11 cellular contexts compared by ENCODE assay signal in genomic region chr1:221809101-221810029, GRCh38.
DNase-seq lines count a peak whose midpoint lies in the region; ATAC-seq, FAIRE-seq and TF ChIP-seq lines count a peak whose summit lies in the region.
"Had no signal": no experiment of that assay in that cellular context is flagged by ENCODE, and none has a peak within 500 bp of the region (broad histone marks: within the 10 kb centered on the region; RNA-seq: fewer than 3 reads in every experiment).

No MANE protein-coding gene starts in this region.

- H3K4me1 Mint-ChIP-seq in MCF 10A (ENCODE audit: insufficient read depth, unreplicated experiment) = peaks cover 20% of the 10 kb centered on the region
- peaks cover 27% of the 10 kb centered on the region for H3K4me1 Mint-ChIP-seq in activated naive CD8-positive, alpha-beta T cell treated with anti-CD3 and anti-CD28 coated beads, Interleukin-2, amount 10 ng/mL, durations not matched to agents 7 days and 5 days

- H3K4me3 ChIP-seq in breast epithelium = no peak overlapping the region
- no peak overlapping the region for H3K4me3 ChIP-seq in kidney (ENCODE audit: low read length in 2 of 2)
- H3K4me3 ChIP-seq: lung had no signal

- H3K27me3 Mint-ChIP-seq in MCF 10A (ENCODE audit: insufficient read depth, unreplicated experiment) = no peaks in the 10 kb centered on the region
- H3K27me3 Mint-ChIP-seq in activated naive CD8-positive, alpha-beta T cell treated with anti-CD3 and anti-CD28 coated beads, Interleukin-2, amount 10 ng/mL, durations not matched to agents 7 days and 5 days = peaks cover 3% of the 10 kb centered on the region

- POLR2A ChIA-PET in MCF 10A (lab: Yijun Ruan, JAX) = interaction anchor here (0.5 to 1.3 kb wide), 5 partner anchors 10 to 72 kb away, joined by 3 to 4 read pairs (median 3); partner anchors contain the start of gene DUSP10
- POLR2A ChIA-PET in activated naive CD8-positive, alpha-beta T cell treated with anti-CD3 and anti-CD28 coated beads, Interleukin-2, amount 10 ng/mL, durations not matched to agents 7 days and 5 days (lab: Charles Lee) = interaction anchor here (0.7 to 1.7 kb wide), 2 partner anchors 9 to 31 kb away, joined by 3 to 4 read pairs; no protein-coding TSS in a partner anchor

- no peak for FAIRE-seq in kidney (lab: Jason Lieb, UNC)

- H3K27ac ChIP-seq in breast epithelium = no peak overlapping the region
- H3K27ac ChIP-seq in substantia nigra (ENCODE audit: low read depth, low read length, poor library complexity, severe bottlenecking) = no peak overlapping the region
- H3K27ac ChIP-seq in kidney (ENCODE audit: low read depth in 2 of 2, low read length in 2 of 2) = no peak overlapping the region

- TF ChIP-seq CTCF in MCF 10A (IDR thresholded peaks at IDR 0.05; ENCODE audit: unreplicated experiment) (no peak), breast epithelium (IDR thresholded peaks at IDR 0.05) (no peak), kidney (IDR thresholded peaks at IDR 0.05; ENCODE audit: borderline replicate concordance, extremely low read depth, insufficient read depth) (no peak)

- H3K4me1 ChIP-seq in breast epithelium = no peaks in the 10 kb centered on the region
- H3K4me1 ChIP-seq in kidney (ENCODE audit: control insufficient read depth in 1 of 2, insufficient read depth in 1 of 2, low read depth in 1 of 2, low read length in 2 of 2) = no peaks in the 10 kb centered on the region

- ATAC-seq in activated naive CD8-positive, alpha-beta T cell treated with anti-CD3 and anti-CD28 coated beads, Interleukin-2, amount 10 ng/mL, durations not matched to agents 7 days and 5 days (ENCODE audit: low read depth) = no peak
- ATAC-seq in Right ventricle myocardium superior (ENCODE audit: poor library complexity) = no peak

- H3K27ac Mint-ChIP-seq in MCF 10A (ENCODE audit: low read depth, unreplicated experiment) = peak overlapping the region; percentile 22
- H3K27ac Mint-ChIP-seq in activated naive CD8-positive, alpha-beta T cell treated with anti-CD3 and anti-CD28 coated beads, Interleukin-2, amount 10 ng/mL, durations not matched to agents 7 days and 5 days = peak overlapping the region; percentile 54

- DNase-seq in MCF 10A (ENCODE audit: unreplicated experiment) (no peak), breast epithelium (ENCODE audit: low spot score in 2 of 2) (no peak), HT-29 (ENCODE audit: low spot score) (peak; percentile 13), Right ventricle myocardium superior (no peak), substantia nigra (lab: John Stamatoyannopoulos, UW) (no peak), kidney (no peak)
- DNase-seq in activated naive CD8-positive, alpha-beta T cell treated with anti-CD3 and anti-CD28 coated beads, Interleukin-2, amount 10 ng/mL, durations not matched to agents 7 days and 5 days = no peak
- DNase-seq in NK-92 treated with Interleukin-12 subunit alpha and Interleukin-12 subunit beta, amount 100 ng/mL, for 24 hours (lab: John Stamatoyannopoulos, UW) = no peak
- DNase-seq: activated CD4-positive, alpha-beta T cell treated with anti-CD3 and anti-CD28 coated beads, Interleukin-2, amount 50 U/mL, for 1 hour; NCI-H2029 had no signal

- H3K36me3 Mint-ChIP-seq in MCF 10A (ENCODE audit: insufficient read depth, unreplicated experiment) = no peaks in the 10 kb centered on the region
- peaks cover 10% of the 10 kb centered on the region for H3K36me3 Mint-ChIP-seq in activated naive CD8-positive, alpha-beta T cell treated with anti-CD3 and anti-CD28 coated beads, Interleukin-2, amount 10 ng/mL, durations not matched to agents 7 days and 5 days

- H3K9ac ChIP-seq in kidney (ENCODE audit: low read length in 2 of 2) = no peak overlapping the region

- intact Hi-C loops in MCF 10A (cut with micrococcal nuclease) = no loop called here
- intact Hi-C loops in breast epithelium (cut with DNase I; ENCODE audit: low total_unique reads) = no loop called here
- intact Hi-C loops in Right ventricle myocardium superior (cut with DNase I) = no loop called here
- intact Hi-C loops in kidney (cut with DNase I) = no loop called here

- H3K27me3 ChIP-seq in breast epithelium = no peaks in the 10 kb centered on the region

- no TSS peak for BruUV-seq in MCF 10A (replicated peaks; lab: Mats Ljungman, UMichigan)

- H3K9me3 ChIP-seq in breast epithelium = no peaks in the 10 kb centered on the region
- H3K9me3 ChIP-seq in kidney (ENCODE audit: control insufficient read depth in 1 of 2, low read length in 2 of 2) = no peaks in the 10 kb centered on the region

- H3K4me3 Mint-ChIP-seq in MCF 10A (ENCODE audit: unreplicated experiment) = no peak overlapping the region
- peak overlapping the region; percentile 50 for H3K4me3 Mint-ChIP-seq in activated naive CD8-positive, alpha-beta T cell treated with anti-CD3 and anti-CD28 coated beads, Interleukin-2, amount 10 ng/mL, durations not matched to agents 7 days and 5 days

- no peaks in the 10 kb centered on the region for H3K36me3 ChIP-seq in breast epithelium
- H3K36me3 ChIP-seq in kidney (ENCODE audit: control insufficient read depth in 1 of 2, insufficient read depth in 2 of 2, low read length in 2 of 2) = no peaks in the 10 kb centered on the region

- no peaks in the 10 kb centered on the region for H3K9me3 Mint-ChIP-seq in MCF 10A (ENCODE audit: unreplicated experiment)
- peaks cover 1% of the 10 kb centered on the region for H3K9me3 Mint-ChIP-seq in activated naive CD8-positive, alpha-beta T cell treated with anti-CD3 and anti-CD28 coated beads, Interleukin-2, amount 10 ng/mL, durations not matched to agents 7 days and 5 days

- CTCF ChIA-PET in MCF 10A (lab: Yijun Ruan, JAX) = interaction anchor here (0.6 to 0.7 kb wide), 3 partner anchors 331 to 646 kb away, joined by 3 to 4 read pairs (median 3); no protein-coding TSS in a partner anchor

- no peak for TF ChIP-seq POLR2A in breast epithelium (IDR thresholded peaks at IDR 0.05)
